Comparison of ENCODE assay signal across 9 cellular contexts in genomic region chr12:55797068-55797467, GRCh38. TPM values are rescaled to one million over a fixed set of nuclear protein-coding genes. Genes with fewer than 3 reads are reported as not detected.
A peak's percentile ranks its signal among the peaks of the same experiment; 100 is the strongest.
DNase-seq lines count a peak whose midpoint lies in the region; ATAC-seq and TF ChIP-seq lines count a peak whose summit lies in the region.
"Had no signal": no experiment of that assay in that cellular context is flagged by ENCODE, and none has a peak within 500 bp of the region (broad histone marks: within the 10 kb centered on the region; RNA-seq: fewer than 3 reads in every experiment).

No MANE protein-coding gene starts in this region.

- H2AFZ ChIP-seq in OCI-LY7 (ENCODE audit: low read length), result no peak overlapping the region

- BruUV-seq in OCI-LY7 (replicated peaks; lab: Mats Ljungman, UMichigan), result no TSS peak

- H3K4me2 ChIP-seq in OCI-LY7 (ENCODE audit: low read length), result no peak overlapping the region

- POLR2A ChIA-PET in OCI-LY7 (lab: Charles Lee), result interaction anchor here (0.8 kb wide), 1 partner anchor 20 kb away, joined by 3 read pairs; the partner anchor contains the start of genes ORMDL2 and SARNP

- H3K27ac Mint-ChIP-seq in progenitor cell of endocrine pancreas, result no peak overlapping the region

- H3K9me3 ChIP-seq in OCI-LY7 (ENCODE audit: low read length), result no peaks in the 10 kb centered on the region

- TF ChIP-seq CTCF in GM20000 (IDR thresholded peaks at IDR 0.05; ENCODE audit: extremely low read depth, missing control alignments), result no peak
- TF ChIP-seq CTCF in OCI-LY7 (conservative IDR thresholded peaks at IDR 0.05; ENCODE audit: low read length), result peak; percentile 80
- peak; percentile 69 for TF ChIP-seq CTCF in fibroblast of pulmonary artery (IDR thresholded peaks at IDR 0.05; ENCODE audit: low read length, missing control alignments)
- TF ChIP-seq CTCF in progenitor cell of endocrine pancreas (IDR thresholded peaks at IDR 0.05; ENCODE audit: unreplicated experiment), result peak; percentile 71

- intact Hi-C loops in OCI-LY7 (cut with micrococcal nuclease; ENCODE audit: unreplicated experiment), result loop anchor here (1.0 kb wide), 2 partner anchors 54 to 58 kb away; partner anchors contain the start of gene GDF11

- H3K4me3 Mint-ChIP-seq in progenitor cell of endocrine pancreas (ENCODE audit: low read depth), result no peak overlapping the region

- H3K9me3 Mint-ChIP-seq in progenitor cell of endocrine pancreas (ENCODE audit: low read depth), result no peaks in the 10 kb centered on the region

- no peaks in the 10 kb centered on the region for H3K4me1 ChIP-seq in OCI-LY7 (ENCODE audit: insufficient read depth, low read length, poor library complexity, severe bottlenecking)

- no peaks in the 10 kb centered on the region for H3K27me3 Mint-ChIP-seq in progenitor cell of endocrine pancreas

- H3K4me1 Mint-ChIP-seq in progenitor cell of endocrine pancreas (ENCODE audit: low read depth), result peaks cover 6% of the 10 kb centered on the region

- peaks cover 7% of the 10 kb centered on the region; the same call in 1 of the 2 replicates for H4K20me1 ChIP-seq in OCI-LY7 (ENCODE audit: insufficient read depth, low read length)

- H3K27ac ChIP-seq in OCI-LY7 (ENCODE audit: low read depth, low read length, poor library complexity, severe bottlenecking), result no peak overlapping the region

- ATAC-seq in HG02884 (IDR thresholded peaks at IDR 0.05; ENCODE audit: unreplicated experiment), result no peak
- no peak for ATAC-seq in GM19023 (IDR thresholded peaks at IDR 0.05; ENCODE audit: unreplicated experiment)

- peaks cover 15% of the 10 kb centered on the region; the same call in 1 of the 2 replicates for H3K79me2 ChIP-seq in OCI-LY7 (ENCODE audit: insufficient read depth, low read depth, low read length)

- H3K4me3 ChIP-seq in OCI-LY7 (ENCODE audit: low read depth, low read length, poor library complexity, severe bottlenecking) (no peak overlapping the region), fibroblast of pulmonary artery (replicated peaks; ENCODE audit: low read depth, low read length) (no peak overlapping the region)

- CTCF ChIA-PET in OCI-LY7 (lab: Charles Lee; ENCODE audit: unreplicated experiment), result no interaction called here

- peaks cover 15% of the 10 kb centered on the region for H3K36me3 Mint-ChIP-seq in progenitor cell of endocrine pancreas (ENCODE audit: insufficient read depth)

- DNase-seq in Ammon's horn (ENCODE audit: low spot score) (peak; percentile 66), GM20000 (ENCODE audit: low spot score) (peak; percentile 12), OCI-LY7 (ENCODE audit: low spot score) (peak; percentile 57), fibroblast of pulmonary artery (ENCODE audit: low read depth) (peak; percentile 73), progenitor cell of endocrine pancreas (ENCODE audit: low spot score, unreplicated experiment) (no peak)
- DNase-seq in stimulated activated naive CD4-positive, alpha-beta T cell treated with Interleukin-2 at 50 U/mL for 16 hours (lab: John Stamatoyannopoulos, UW), result no peak

- H3K9me2 ChIP-seq in OCI-LY7 (ENCODE audit: insufficient read depth, low read length), result no peaks in the 10 kb centered on the region

- peaks cover 98% of the 10 kb centered on the region for H3K36me3 ChIP-seq in OCI-LY7 (ENCODE audit: insufficient read depth, low read length)

RNA-seq across cellular contexts. Expression of gene SARNP, which starts 20.5 kb away (rescaled TPM):
- 86.1 and 161 TPM in 2 replicates for total RNA-seq in OCI-LY7 (2014; rRNA removed; shearing (Covaris generic))
- total RNA-seq in OCI-LY7 (2022) (85.5 and 92.0 TPM in 2 replicates), progenitor cell of endocrine pancreas (85.7 and 91.0 TPM in 2 replicates)

RNA-seq across cellular contexts. Expression of gene ORMDL2, which starts 20.8 kb away (rescaled TPM):
- 13.4 and 20.0 TPM in 2 replicates for total RNA-seq in OCI-LY7 (2014; rRNA removed; shearing (Covaris generic))
- total RNA-seq in OCI-LY7 (2022) (22.9 and 27.1 TPM in 2 replicates), progenitor cell of endocrine pancreas (36.5 and 40.5 TPM in 2 replicates)

RNA-seq across cellular contexts. Expression of gene DNAJC14, which starts 32.3 kb away (rescaled TPM):
- 50.8 and 60.9 TPM in 2 replicates for total RNA-seq in OCI-LY7 (2014; rRNA removed; shearing (Covaris generic))
- total RNA-seq in OCI-LY7 (2022) (52.3 and 59.3 TPM in 2 replicates), progenitor cell of endocrine pancreas (37.6 and 38.6 TPM in 2 replicates)

RNA-seq across cellular contexts. Expression of gene MMP19, which starts 45.7 kb away (rescaled TPM):
- not detected in 2 replicates for total RNA-seq in OCI-LY7 (2014; rRNA removed; shearing (Covaris generic))
- total RNA-seq in OCI-LY7 (2022), result not detected in 2 replicates
- total RNA-seq in progenitor cell of endocrine pancreas, result 0.62 and 0.89 TPM in 2 replicates
- total RNA-seq: temporal lobe had no signal

RNA-seq across cellular contexts. Expression of gene GDF11, which starts 54.1 kb away (rescaled TPM):
- 4.5 and 5.2 TPM in 2 replicates for total RNA-seq in OCI-LY7 (2014; rRNA removed; shearing (Covaris generic))
- total RNA-seq in OCI-LY7 (2022), result 18.0 and 19.9 TPM in 2 replicates
- 42.8 and 50.3 TPM in 2 replicates for total RNA-seq in progenitor cell of endocrine pancreas

Comparison
In these comparisons a context has a peak if more than half of its experiments do, and no peak if none do; other contexts are left out.
1. DNase-seq: peak in Ammon's horn (single experiment), GM20000 (single experiment), OCI-LY7 (single experiment) and fibroblast of pulmonary artery (single experiment); none in progenitor cell of endocrine pancreas (single experiment) and stimulated activated naive CD4-positive, alpha-beta T cell treated with Interleukin-2 at 50 U/mL for 16 hours (single experiment).